Comparison of ENCODE assay signal across 8 cellular contexts in the genomic region with DNA sequence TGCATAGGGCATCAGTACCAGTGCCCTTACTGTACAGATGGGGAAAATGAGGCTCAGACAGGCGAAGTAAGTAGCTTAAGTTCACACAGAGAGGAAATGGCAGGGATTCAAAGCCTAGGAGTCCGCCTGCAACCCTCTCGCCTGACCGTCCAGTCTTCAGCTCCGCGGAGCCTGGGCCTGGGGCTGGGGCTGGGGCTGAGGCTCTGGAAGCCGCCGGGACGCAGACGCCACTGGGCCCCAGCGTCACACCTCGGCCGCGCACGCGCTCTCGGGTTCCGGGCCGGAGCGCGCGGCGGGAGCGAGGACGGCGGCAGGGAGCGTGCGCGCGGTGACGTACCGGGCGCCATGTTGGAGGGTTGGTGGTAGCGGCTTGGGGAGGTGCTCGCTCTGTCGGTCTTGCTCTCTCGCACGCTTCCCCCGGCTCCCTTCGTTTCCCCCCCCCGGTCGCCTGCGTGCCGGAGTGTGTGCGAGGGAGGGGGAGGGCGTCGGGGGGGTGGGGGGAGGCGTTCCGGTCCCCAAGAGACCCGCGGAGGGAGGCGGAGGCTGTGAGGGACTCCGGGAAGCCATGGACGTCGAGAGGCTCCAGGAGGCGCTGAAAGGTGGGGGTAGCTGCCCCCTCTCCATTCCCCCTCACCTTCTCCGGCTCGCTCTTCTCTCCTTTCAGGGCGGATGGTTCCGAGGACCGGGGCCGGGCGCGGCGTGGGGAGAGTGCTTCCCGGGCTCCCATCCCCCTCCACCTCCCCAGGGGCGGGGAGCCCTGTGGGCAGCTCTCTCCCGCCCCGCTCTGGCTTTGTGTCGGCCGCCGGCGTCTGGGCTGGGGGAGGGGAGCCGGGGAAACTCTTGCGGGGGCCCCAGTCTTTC. TPM values are rescaled to one million over a fixed set of nuclear protein-coding genes. Genes with fewer than 3 reads are reported as not detected.
DNase-seq lines count a peak whose midpoint lies in the region; ATAC-seq and TF ChIP-seq lines count a peak whose summit lies in the region.

A gene with protein sequence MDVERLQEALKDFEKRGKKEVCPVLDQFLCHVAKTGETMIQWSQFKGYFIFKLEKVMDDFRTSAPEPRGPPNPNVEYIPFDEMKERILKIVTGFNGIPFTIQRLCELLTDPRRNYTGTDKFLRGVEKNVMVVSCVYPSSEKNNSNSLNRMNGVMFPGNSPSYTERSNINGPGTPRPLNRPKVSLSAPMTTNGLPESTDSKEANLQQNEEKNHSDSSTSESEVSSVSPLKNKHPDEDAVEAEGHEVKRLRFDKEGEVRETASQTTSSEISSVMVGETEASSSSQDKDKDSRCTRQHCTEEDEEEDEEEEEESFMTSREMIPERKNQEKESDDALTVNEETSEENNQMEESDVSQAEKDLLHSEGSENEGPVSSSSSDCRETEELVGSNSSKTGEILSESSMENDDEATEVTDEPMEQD (plus strand): TSS at position 339 of the 861 bp plus-strand sequence. CDS start 227 bp downstream, at position 566.

- peaks cover 20% of the 10 kb centered on the region for H3F3A ChIP-seq in neural progenitor cell (ENCODE audit: low read depth)

- H3K4me3 ChIP-seq in KMS-11 (IDR thresholded peaks at IDR 0.05; ENCODE audit: insufficient read depth, low read depth, low read length) (peak within 1 kb of the TSS; percentile 37), fibroblast of villous mesenchyme (ENCODE audit: low read depth, low read length) (peak within 1 kb of the TSS; percentile 78), neural progenitor cell (peak within 1 kb of the TSS; percentile 87)

- H3K27me3 ChIP-seq in KMS-11 (ENCODE audit: insufficient read depth, low read depth) (no peaks in the 10 kb centered on the region), neural progenitor cell (no peaks in the 10 kb centered on the region)

- TF ChIP-seq CTCF in KMS-11 (conservative IDR thresholded peaks at IDR 0.05; ENCODE audit: low read depth, low read length) (no peak), fibroblast of villous mesenchyme (IDR thresholded peaks at IDR 0.05; ENCODE audit: insufficient read depth, low read depth, low read length) (no peak), neural progenitor cell (IDR thresholded peaks at IDR 0.05) (no peak)

- H4K20me1 ChIP-seq in KMS-11 (ENCODE audit: insufficient read depth) (no peaks in the 10 kb centered on the region), neural progenitor cell (ENCODE audit: low read depth) (peaks cover 44% of the 10 kb centered on the region)

- H3K4me1 ChIP-seq in KMS-11 (ENCODE audit: low read depth, poor library complexity, severe bottlenecking): peaks cover 29% of the 10 kb centered on the region
- peaks cover 29% of the 10 kb centered on the region for H3K4me1 ChIP-seq in neural progenitor cell

- DNase-seq in EL: peak; percentile 91
- DNase-seq in SHP77 (lab: John Stamatoyannopoulos, UW): peak; percentile 79
- DNase-seq in activated gamma-delta T cell (lab: John Stamatoyannopoulos, UW): peak; percentile 86
- DNase-seq in fibroblast of villous mesenchyme (ENCODE audit: low read depth): peak; percentile 87
- DNase-seq in neural progenitor cell (ENCODE audit: low spot score): peak; percentile 95
- peak; percentile 79 for DNase-seq in stromal cell of bone marrow (ENCODE audit: low read depth)

- H3K4me3 Mint-ChIP-seq in neural progenitor cell: peak within 1 kb of the TSS; percentile 94

- H3K27ac Mint-ChIP-seq in neural progenitor cell: peak within 1 kb of the TSS; percentile 88

- H3K9me3 Mint-ChIP-seq in neural progenitor cell: no peaks in the 10 kb centered on the region

- H3K79me2 ChIP-seq in KMS-11 (ENCODE audit: insufficient read depth, low read depth): peaks cover 46% of the 10 kb centered on the region
- H3K79me2 ChIP-seq in neural progenitor cell (ENCODE audit: low read depth): peaks cover 4% of the 10 kb centered on the region

- peak within 1 kb of the TSS; percentile 85 for H3K4me2 ChIP-seq in KMS-11
- peak within 1 kb of the TSS; percentile 100 for H3K4me2 ChIP-seq in neural progenitor cell

- H3K4me1 Mint-ChIP-seq in neural progenitor cell: peaks cover 33% of the 10 kb centered on the region

- peaks cover 14% of the 10 kb centered on the region for H3K36me3 Mint-ChIP-seq in neural progenitor cell

- H2AFZ ChIP-seq in KMS-11 (ENCODE audit: low read depth): peak within 1 kb of the TSS; percentile 93
- peak within 1 kb of the TSS; percentile 97 for H2AFZ ChIP-seq in neural progenitor cell (replicated peaks)

- peak; percentile 80 for ATAC-seq in GM21786 (IDR thresholded peaks at IDR 0.05; ENCODE audit: unreplicated experiment)

- H3K27ac ChIP-seq in KMS-11: peak within 1 kb of the TSS; percentile 92
- peak within 1 kb of the TSS; percentile 96 for H3K27ac ChIP-seq in neural progenitor cell

- peaks cover 6% of the 10 kb centered on the region for H3K27me3 Mint-ChIP-seq in neural progenitor cell (ENCODE audit: insufficient read depth, low read depth)

- H3K9ac ChIP-seq in KMS-11 (peak within 1 kb of the TSS; percentile 88), neural progenitor cell (peak within 1 kb of the TSS; percentile 93)

- H3K9me3 ChIP-seq in neural progenitor cell (ENCODE audit: low read depth): no peaks in the 10 kb centered on the region

- 0 out of 2 replicates have a peak, but pooled peaks cover 4% of the 10 kb centered on the region for H3K36me3 ChIP-seq in KMS-11 (ENCODE audit: insufficient read depth)
- peaks cover 31% of the 10 kb centered on the region for H3K36me3 ChIP-seq in neural progenitor cell

RNA-seq across cellular contexts. Expression of the gene that starts here (rescaled TPM):
- 62.2 and 105 TPM in 2 replicates for total RNA-seq in fibroblast of villous mesenchyme
- total RNA-seq in neural progenitor cell (ENCODE audit: low replicate concordance): 89.2 and 143 TPM in 2 replicates

Comparison
In these comparisons a context has a peak if more than half of its experiments do, and no peak if none do; other contexts are left out.
1. Peak in every context shown above with its lines: DNase-seq, ATAC-seq, H3K4me3 ChIP-seq and H3K27ac ChIP-seq.
2. H3K4me3 ChIP-seq: peak in every context shown above with its lines; median percentile 87 in neural progenitor cell; 78 in fibroblast of villous mesenchyme; 37 in KMS-11.